Comparison of ENCODE assay signal across 19 cellular contexts in the genomic region with DNA sequence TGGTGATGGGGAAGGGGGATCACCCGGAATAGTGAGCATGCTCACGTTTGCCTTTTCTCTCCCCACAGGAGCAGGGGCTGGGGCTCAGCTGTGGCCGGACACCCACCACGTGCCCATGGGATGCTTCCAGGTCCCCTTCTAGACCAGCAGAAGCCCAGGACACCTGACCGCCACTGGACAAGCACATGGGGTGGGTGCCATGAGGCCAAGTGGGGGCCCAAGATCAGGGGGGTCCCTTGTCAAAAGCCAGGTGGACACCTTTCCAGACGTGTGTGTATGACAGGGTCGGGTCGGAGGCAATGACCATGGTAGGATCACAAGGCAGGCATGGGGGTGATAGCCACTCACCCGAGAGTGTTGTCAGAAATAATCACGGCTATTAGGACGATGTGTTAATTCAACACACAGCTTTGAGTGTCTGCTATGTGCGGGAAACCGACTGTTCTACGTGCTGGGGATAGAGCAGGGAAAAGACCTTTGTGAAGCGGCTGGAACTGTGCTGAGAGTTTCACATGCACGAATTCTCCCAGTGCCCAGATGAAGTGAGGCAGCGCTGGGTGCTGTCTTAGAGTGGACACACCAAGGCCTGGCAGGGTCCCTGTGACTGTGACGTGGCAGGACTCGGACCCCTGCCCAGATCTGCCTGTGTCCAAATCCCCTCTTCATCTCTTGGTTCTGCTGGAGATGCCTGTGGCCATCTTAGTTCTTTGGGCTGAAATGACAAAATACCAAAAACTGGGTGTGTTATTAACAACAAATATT.
DNase-seq lines count a peak whose midpoint lies in the region; ATAC-seq, FAIRE-seq and TF ChIP-seq lines count a peak whose summit lies in the region.
"Had no signal": no experiment of that assay in that cellular context is flagged by ENCODE, and none has a peak within 500 bp of the region (broad histone marks: within the 10 kb centered on the region; RNA-seq: fewer than 3 reads in every experiment).

No MANE protein-coding gene starts in this region.

- no peaks in the 10 kb centered on the region for H3K36me3 ChIP-seq in astrocyte (ENCODE audit: insufficient read depth, low read length)
- H3K36me3 ChIP-seq in right lobe of liver, result no peaks in the 10 kb centered on the region
- H3K36me3 ChIP-seq in sigmoid colon, result no peaks in the 10 kb centered on the region
- H3K36me3 ChIP-seq: BLaER1, HAP-1 had no signal

- H3K4me1 ChIP-seq in astrocyte (ENCODE audit: insufficient read depth, low read length) (no peaks in the 10 kb centered on the region), right lobe of liver (no peaks in the 10 kb centered on the region), sigmoid colon (no peaks in the 10 kb centered on the region)
- H3K4me1 ChIP-seq: HAP-1 had no signal

- H3K4me2 ChIP-seq in astrocyte (ENCODE audit: low read length), result no peak overlapping the region
- H3K4me2 ChIP-seq: BLaER1 had no signal

- H3K9ac ChIP-seq in astrocyte (ENCODE audit: low read length), result no peak overlapping the region
- H3K9ac ChIP-seq: BLaER1 had no signal

- H3K27me3 ChIP-seq in astrocyte (ENCODE audit: insufficient read depth, low read length), result no peaks in the 10 kb centered on the region
- H3K27me3 ChIP-seq in right lobe of liver, result no peaks in the 10 kb centered on the region
- peaks cover 0 to 2% (median 0%) of the 10 kb centered on the region in 3 donors for H3K27me3 ChIP-seq in sigmoid colon
- H3K27me3 ChIP-seq: BLaER1 had no signal

- ATAC-seq in right lobe of liver, result no peak
- ATAC-seq in activated naive CD8-positive, alpha-beta T cell treated with anti-CD3 and anti-CD28 coated beads, Interleukin-2, amount 50 U/mL, for 24 hours, result no peak
- no peak for ATAC-seq in HG03025 (IDR thresholded peaks at IDR 0.05; ENCODE audit: low FRiP score, unreplicated experiment)
- ATAC-seq: K562, PC-3 had no signal

- H3K4me1 Mint-ChIP-seq in astrocyte (ENCODE audit: low read depth, unreplicated experiment), result no peaks in the 10 kb centered on the region
- H3K4me1 Mint-ChIP-seq in activated naive CD8-positive, alpha-beta T cell treated with anti-CD3 and anti-CD28 coated beads, Interleukin-2, amount 50 U/mL, for 24 hours, result no peaks in the 10 kb centered on the region
- H3K4me1 Mint-ChIP-seq: CD8-positive, alpha-beta memory T cell had no signal

- WGBS in right lobe of liver (ENCODE audit: insufficient coverage, low coverage, low lambda C conversion rate, missing lambda C conversion rate), result 49% methylated on average over 6 of the region's 19 CpGs
- 88 to 92% methylated on average over 19 of the region's 19 CpGs for whole genome bisulfite sequencing in sigmoid colon, 2 donors

- no peak for FAIRE-seq in astrocyte (lab: Jason Lieb, UNC)
- FAIRE-seq: K562 had no signal

- peaks cover 4% of the 10 kb centered on the region for H3K36me3 Mint-ChIP-seq in astrocyte (ENCODE audit: low read depth, unreplicated experiment)
- H3K36me3 Mint-ChIP-seq in activated naive CD8-positive, alpha-beta T cell treated with anti-CD3 and anti-CD28 coated beads, Interleukin-2, amount 50 U/mL, for 24 hours (ENCODE audit: low read depth), result no peaks in the 10 kb centered on the region

- H3K27ac Mint-ChIP-seq in astrocyte (ENCODE audit: unreplicated experiment), result no peak overlapping the region
- no peak overlapping the region for H3K27ac Mint-ChIP-seq in activated naive CD8-positive, alpha-beta T cell treated with anti-CD3 and anti-CD28 coated beads, Interleukin-2, amount 50 U/mL, for 24 hours

- peaks cover 7% of the 10 kb centered on the region for H3K9me3 ChIP-seq in astrocyte (ENCODE audit: insufficient read depth, low read depth, low read length)
- no peaks in the 10 kb centered on the region for H3K9me3 ChIP-seq in right lobe of liver
- H3K9me3 ChIP-seq in sigmoid colon, result no peaks in the 10 kb centered on the region
- H3K9me3 ChIP-seq: HAP-1 had no signal

- TF ChIP-seq EP300 in sigmoid colon (IDR thresholded peaks at IDR 0.05), result no peak

- peak; percentile 17 for DNase-seq in activated CD8-positive, alpha-beta memory T cell treated with anti-CD3 and anti-CD28 coated beads, Interleukin-2, amount 50 U/mL, for 48 hours
- no peak for DNase-seq in activated CD8-positive, alpha-beta memory T cell treated with anti-CD3 and anti-CD28 coated beads for 24 hours
- no peak for DNase-seq in astrocyte (ENCODE audit: low read depth)
- DNase-seq in right lobe of liver, result peak in 2 of 3 donors; percentile 39 to 40
- peak; percentile 56 for DNase-seq in sigmoid colon
- DNase-seq in UCSD-AML1 (lab: John Stamatoyannopoulos, UW; ENCODE audit: unreplicated experiment), result no peak
- no peak for DNase-seq in activated naive CD8-positive, alpha-beta T cell treated with anti-CD3 and anti-CD28 coated beads, Interleukin-2, amount 50 U/mL, for 24 hours
- DNase-seq: DMS79 treated with DMSO at 0.1 percent for 48 hours, NCI-H1048, NCI-H2081 treated with DMSO at 0.1 percent for 48 hours, NCI-H510A, NCI-H82, PC-3 had no signal

- H3K4me3 Mint-ChIP-seq in astrocyte (ENCODE audit: unreplicated experiment), result peak overlapping the region; percentile 29
- H3K4me3 Mint-ChIP-seq in activated naive CD8-positive, alpha-beta T cell treated with anti-CD3 and anti-CD28 coated beads, Interleukin-2, amount 50 U/mL, for 24 hours, result no peak overlapping the region
- H3K4me3 Mint-ChIP-seq: CD8-positive, alpha-beta memory T cell had no signal

- H3K4me3 ChIP-seq in astrocyte (ENCODE audit: insufficient read depth, low read depth, low read length), result no peak overlapping the region
- no peak overlapping the region for H3K4me3 ChIP-seq in right lobe of liver
- H3K4me3 ChIP-seq in sigmoid colon, result no peak overlapping the region
- H3K4me3 ChIP-seq: BLaER1, HAP-1, K562 had no signal

- no peak for TF ChIP-seq CTCF in astrocyte (IDR thresholded peaks at IDR 0.05; ENCODE audit: insufficient read depth, low read depth, low read length)
- TF ChIP-seq CTCF in right lobe of liver (IDR thresholded peaks at IDR 0.05), result no peak
- no peak for TF ChIP-seq CTCF in sigmoid colon (IDR thresholded peaks at IDR 0.05)

- H3K9me3 Mint-ChIP-seq in astrocyte (ENCODE audit: unreplicated experiment), result peaks cover 4% of the 10 kb centered on the region
- peaks cover 6% of the 10 kb centered on the region for H3K9me3 Mint-ChIP-seq in activated naive CD8-positive, alpha-beta T cell treated with anti-CD3 and anti-CD28 coated beads, Interleukin-2, amount 50 U/mL, for 24 hours

- H3K27me3 Mint-ChIP-seq in astrocyte (ENCODE audit: low read depth, unreplicated experiment), result peaks cover 42% of the 10 kb centered on the region
- peaks cover 3% of the 10 kb centered on the region for H3K27me3 Mint-ChIP-seq in activated naive CD8-positive, alpha-beta T cell treated with anti-CD3 and anti-CD28 coated beads, Interleukin-2, amount 50 U/mL, for 24 hours

- no peak overlapping the region for H2AFZ ChIP-seq in astrocyte (ENCODE audit: low read depth, low read length)

- H4K20me1 ChIP-seq in astrocyte (ENCODE audit: insufficient read depth, low read length), result no peaks in the 10 kb centered on the region
- H4K20me1 ChIP-seq: BLaER1 had no signal

- H3K27ac ChIP-seq in astrocyte (ENCODE audit: low read depth, low read length) (no peak overlapping the region), right lobe of liver (no peak overlapping the region), sigmoid colon (no peak overlapping the region)
- H3K27ac ChIP-seq: RWPE1 had no signal

- no peaks in the 10 kb centered on the region for H3K79me2 ChIP-seq in astrocyte (ENCODE audit: insufficient read depth, low read length)

- intact Hi-C loops in right lobe of liver (cut with DNase I) (no loop called here), sigmoid colon (cut with DNase I) (no loop called here)

- TF ChIP-seq POLR2A in right lobe of liver (IDR thresholded peaks at IDR 0.05) (no peak), sigmoid colon (IDR thresholded peaks at IDR 0.05) (no peak)

Comparison
In these comparisons a context has a peak if more than half of its experiments do, and no peak if none do; other contexts are left out.
1. DNase-seq: peak in activated CD8-positive, alpha-beta memory T cell treated with anti-CD3 and anti-CD28 coated beads, Interleukin-2, amount 50 U/mL, for 48 hours (single experiment), right lobe of liver (2 of 3) and sigmoid colon (single experiment); none in activated CD8-positive, alpha-beta memory T cell treated with anti-CD3 and anti-CD28 coated beads for 24 hours (single experiment), astrocyte (single experiment), UCSD-AML1 (single experiment) and activated naive CD8-positive, alpha-beta T cell treated with anti-CD3 and anti-CD28 coated beads, Interleukin-2, amount 50 U/mL, for 24 hours (single experiment).